In the genomic region with DNA sequence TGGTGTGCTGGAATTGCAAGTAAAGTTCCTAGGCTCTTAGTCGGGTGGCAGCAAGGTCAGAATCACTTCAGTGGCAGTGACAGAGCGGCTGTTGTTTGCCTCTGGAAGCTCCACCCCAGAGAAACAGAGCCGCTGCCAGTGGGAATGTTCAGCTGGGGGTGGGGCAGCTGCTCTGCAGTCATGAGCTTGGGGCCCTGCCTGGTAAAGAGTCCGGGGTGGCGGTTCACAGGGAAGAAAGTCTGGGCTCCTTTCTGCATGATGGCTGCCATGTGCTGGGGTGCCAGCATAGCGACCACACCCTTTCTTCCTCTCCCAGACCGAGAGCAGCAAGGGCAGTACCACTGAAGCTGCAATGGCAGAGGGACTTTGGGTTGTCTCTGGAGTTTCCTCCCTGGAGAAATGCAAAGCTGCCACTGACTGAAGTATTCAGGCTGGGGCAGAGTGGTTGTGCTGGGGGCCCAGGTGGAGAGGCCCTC, we compare ENCODE assay signal across 1 cellular context.
TF ChIP-seq lines count a peak whose summit lies in the region.

No MANE protein-coding gene starts in this region.

TF ChIP-seq in HepG2, 621 proteins besides CTCF, POLR2A, EP300 and RAD21 (continued from another document and continues in another):
- TF ChIP-seq, protein P1, sequence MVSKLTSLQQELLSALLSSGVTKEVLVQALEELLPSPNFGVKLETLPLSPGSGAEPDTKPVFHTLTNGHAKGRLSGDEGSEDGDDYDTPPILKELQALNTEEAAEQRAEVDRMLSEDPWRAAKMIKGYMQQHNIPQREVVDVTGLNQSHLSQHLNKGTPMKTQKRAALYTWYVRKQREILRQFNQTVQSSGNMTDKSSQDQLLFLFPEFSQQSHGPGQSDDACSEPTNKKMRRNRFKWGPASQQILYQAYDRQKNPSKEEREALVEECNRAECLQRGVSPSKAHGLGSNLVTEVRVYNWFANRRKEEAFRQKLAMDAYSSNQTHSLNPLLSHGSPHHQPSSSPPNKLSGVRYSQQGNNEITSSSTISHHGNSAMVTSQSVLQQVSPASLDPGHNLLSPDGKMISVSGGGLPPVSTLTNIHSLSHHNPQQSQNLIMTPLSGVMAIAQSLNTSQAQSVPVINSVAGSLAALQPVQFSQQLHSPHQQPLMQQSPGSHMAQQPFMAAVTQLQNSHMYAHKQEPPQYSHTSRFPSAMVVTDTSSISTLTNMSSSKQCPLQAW (CRISPR knock-in tag; IDR thresholded peaks at IDR 0.05): no peak
- TF ChIP-seq EZH2 (conservative IDR thresholded peaks at IDR 0.05; ENCODE audit: low read depth, low read length) (no peak), RAD51 (IDR thresholded peaks at IDR 0.05; ENCODE audit: borderline replicate concordance) (no peak), ZNF792 (CRISPR knock-in tag; IDR thresholded peaks at IDR 0.05) (peak; percentile 53; the same call in 1 of the 2 replicates), ZBTB38 (CRISPR knock-in tag; IDR thresholded peaks at IDR 0.05) (no peak), SMYD3 (CRISPR knock-in tag; IDR thresholded peaks at IDR 0.05) (no peak), SIN3A (IDR thresholded peaks at IDR 0.05; ENCODE audit: borderline replicate concordance, low read depth, low read length) (no peak), IRX3 (CRISPR knock-in tag; IDR thresholded peaks at IDR 0.05; ENCODE audit: borderline replicate concordance, low read depth) (no peak), IRF2 (CRISPR knock-in tag; IDR thresholded peaks at IDR 0.05) (0 out of 2 replicates have a peak, but pooled peaks have one; percentile 22), CENPX (CRISPR knock-in tag; IDR thresholded peaks at IDR 0.05) (no peak), SALL2 (CRISPR knock-in tag; IDR thresholded peaks at IDR 0.05) (no peak), YY1 (IDR thresholded peaks at IDR 0.05; ENCODE audit: insufficient read depth, insufficient replicate concordance, low read depth, low read length) (peak; percentile 25), KLF11 (CRISPR knock-in tag; IDR thresholded peaks at IDR 0.05) (no peak), ZNF101 (CRISPR knock-in tag; IDR thresholded peaks at IDR 0.05; ENCODE audit: borderline replicate concordance, low read depth) (no peak), ZNF441 (CRISPR knock-in tag; IDR thresholded peaks at IDR 0.05; ENCODE audit: borderline replicate concordance) (no peak), ZNF772 (CRISPR knock-in tag; IDR thresholded peaks at IDR 0.05) (no peak), ZFAT (CRISPR knock-in tag; conservative IDR thresholded peaks at IDR 0.05) (no peak), HDAC6 (IDR thresholded peaks at IDR 0.05; ENCODE audit: low read depth, low read length) (no peak), GFI1 (CRISPR knock-in tag; IDR thresholded peaks at IDR 0.05; ENCODE audit: borderline replicate concordance) (peak; percentile 53; the same call in 1 of the 2 replicates), JUND (CRISPR knock-in tag; IDR thresholded peaks at IDR 0.05) (no peak), ZNF672 (CRISPR knock-in tag; IDR thresholded peaks at IDR 0.05) (no peak), ZNF501 (CRISPR knock-in tag; IDR thresholded peaks at IDR 0.05) (0 out of 2 replicates have a peak, but pooled peaks have one; percentile 56), ZNF619 (CRISPR knock-in tag; IDR thresholded peaks at IDR 0.05) (0 out of 2 replicates have a peak, but pooled peaks have one; percentile 38), ZNF841 (CRISPR knock-in tag; IDR thresholded peaks at IDR 0.05; ENCODE audit: borderline replicate concordance) (no peak), ZNF143 (CRISPR knock-in tag; IDR thresholded peaks at IDR 0.05) (no peak), TEAD2 (CRISPR knock-in tag; IDR thresholded peaks at IDR 0.05) (no peak), FOSL1 (CRISPR knock-in tag; IDR thresholded peaks at IDR 0.05; ENCODE audit: borderline replicate concordance) (no peak), ZNF251 (CRISPR knock-in tag; IDR thresholded peaks at IDR 0.05) (no peak), FLYWCH1 (CRISPR knock-in tag; IDR thresholded peaks at IDR 0.05) (no peak), KMT2B (CRISPR knock-in tag; IDR thresholded peaks at IDR 0.05) (peak; percentile 61; the same call in 1 of the 2 replicates)
- TF ChIP-seq, protein P2, sequence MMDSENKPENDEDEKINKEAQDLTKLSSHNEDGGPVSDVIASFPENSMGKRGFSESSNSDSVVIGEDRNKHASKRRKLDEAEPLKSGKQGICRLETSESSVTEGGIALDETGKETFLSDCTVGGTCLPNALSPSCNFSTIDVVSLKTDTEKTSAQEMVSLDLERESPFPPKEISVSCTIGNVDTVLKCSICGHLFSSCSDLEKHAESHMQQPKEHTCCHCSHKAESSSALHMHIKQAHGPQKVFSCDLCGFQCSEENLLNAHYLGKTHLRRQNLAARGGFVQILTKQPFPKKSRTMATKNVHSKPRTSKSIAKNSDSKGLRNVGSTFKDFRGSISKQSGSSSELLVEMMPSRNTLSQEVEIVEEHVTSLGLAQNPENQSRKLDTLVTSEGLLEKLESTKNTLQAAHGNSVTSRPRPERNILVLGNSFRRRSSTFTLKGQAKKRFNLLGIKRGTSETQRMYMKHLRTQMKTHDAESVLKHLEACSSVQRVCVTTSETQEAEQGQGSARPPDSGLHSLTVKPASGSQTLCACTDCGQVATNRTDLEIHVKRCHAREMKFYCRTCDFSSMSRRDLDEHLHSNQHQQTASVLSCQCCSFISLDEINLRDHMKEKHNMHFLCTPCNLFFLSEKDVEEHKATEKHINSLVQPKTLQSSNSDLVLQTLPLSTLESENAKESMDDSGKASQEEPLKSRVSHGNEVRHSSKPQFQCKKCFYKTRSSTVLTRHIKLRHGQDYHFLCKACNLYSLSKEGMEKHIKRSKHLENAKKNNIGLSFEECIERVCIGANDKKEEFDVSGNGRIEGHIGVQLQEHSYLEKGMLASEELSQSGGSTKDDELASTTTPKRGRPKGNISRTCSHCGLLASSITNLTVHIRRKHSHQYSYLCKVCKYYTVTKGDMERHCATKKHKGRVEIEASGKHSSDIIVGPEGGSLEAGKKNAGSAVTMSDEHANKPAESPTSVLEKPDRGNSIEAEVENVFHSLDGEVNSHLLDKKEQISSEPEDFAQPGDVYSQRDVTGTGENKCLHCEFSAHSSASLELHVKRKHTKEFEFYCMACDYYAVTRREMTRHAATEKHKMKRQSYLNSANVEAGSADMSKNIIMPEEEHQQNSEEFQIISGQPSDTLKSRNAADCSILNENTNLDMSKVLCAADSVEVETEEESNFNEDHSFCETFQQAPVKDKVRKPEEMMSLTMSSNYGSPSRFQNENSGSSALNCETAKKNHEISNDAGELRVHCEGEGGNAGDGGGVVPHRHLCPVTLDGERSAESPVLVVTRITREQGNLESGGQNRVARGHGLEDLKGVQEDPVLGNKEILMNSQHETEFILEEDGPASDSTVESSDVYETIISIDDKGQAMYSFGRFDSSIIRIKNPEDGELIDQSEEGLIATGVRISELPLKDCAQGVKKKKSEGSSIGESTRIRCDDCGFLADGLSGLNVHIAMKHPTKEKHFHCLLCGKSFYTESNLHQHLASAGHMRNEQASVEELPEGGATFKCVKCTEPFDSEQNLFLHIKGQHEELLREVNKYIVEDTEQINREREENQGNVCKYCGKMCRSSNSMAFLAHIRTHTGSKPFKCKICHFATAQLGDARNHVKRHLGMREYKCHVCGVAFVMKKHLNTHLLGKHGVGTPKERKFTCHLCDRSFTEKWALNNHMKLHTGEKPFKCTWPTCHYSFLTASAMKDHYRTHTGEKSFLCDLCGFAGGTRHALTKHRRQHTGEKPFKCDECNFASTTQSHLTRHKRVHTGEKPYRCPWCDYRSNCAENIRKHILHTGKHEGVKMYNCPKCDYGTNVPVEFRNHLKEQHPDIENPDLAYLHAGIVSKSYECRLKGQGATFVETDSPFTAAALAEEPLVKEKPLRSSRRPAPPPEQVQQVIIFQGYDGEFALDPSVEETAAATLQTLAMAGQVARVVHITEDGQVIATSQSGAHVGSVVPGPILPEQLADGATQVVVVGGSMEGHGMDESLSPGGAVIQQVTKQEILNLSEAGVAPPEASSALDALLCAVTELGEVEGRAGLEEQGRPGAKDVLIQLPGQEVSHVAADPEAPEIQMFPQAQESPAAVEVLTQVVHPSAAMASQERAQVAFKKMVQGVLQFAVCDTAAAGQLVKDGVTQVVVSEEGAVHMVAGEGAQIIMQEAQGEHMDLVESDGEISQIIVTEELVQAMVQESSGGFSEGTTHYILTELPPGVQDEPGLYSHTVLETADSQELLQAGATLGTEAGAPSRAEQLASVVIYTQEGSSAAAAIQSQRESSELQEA (CRISPR knock-in tag; IDR thresholded peaks at IDR 0.05; ENCODE audit: not compliant biosample characterization): no peak
- TF ChIP-seq, protein P3, sequence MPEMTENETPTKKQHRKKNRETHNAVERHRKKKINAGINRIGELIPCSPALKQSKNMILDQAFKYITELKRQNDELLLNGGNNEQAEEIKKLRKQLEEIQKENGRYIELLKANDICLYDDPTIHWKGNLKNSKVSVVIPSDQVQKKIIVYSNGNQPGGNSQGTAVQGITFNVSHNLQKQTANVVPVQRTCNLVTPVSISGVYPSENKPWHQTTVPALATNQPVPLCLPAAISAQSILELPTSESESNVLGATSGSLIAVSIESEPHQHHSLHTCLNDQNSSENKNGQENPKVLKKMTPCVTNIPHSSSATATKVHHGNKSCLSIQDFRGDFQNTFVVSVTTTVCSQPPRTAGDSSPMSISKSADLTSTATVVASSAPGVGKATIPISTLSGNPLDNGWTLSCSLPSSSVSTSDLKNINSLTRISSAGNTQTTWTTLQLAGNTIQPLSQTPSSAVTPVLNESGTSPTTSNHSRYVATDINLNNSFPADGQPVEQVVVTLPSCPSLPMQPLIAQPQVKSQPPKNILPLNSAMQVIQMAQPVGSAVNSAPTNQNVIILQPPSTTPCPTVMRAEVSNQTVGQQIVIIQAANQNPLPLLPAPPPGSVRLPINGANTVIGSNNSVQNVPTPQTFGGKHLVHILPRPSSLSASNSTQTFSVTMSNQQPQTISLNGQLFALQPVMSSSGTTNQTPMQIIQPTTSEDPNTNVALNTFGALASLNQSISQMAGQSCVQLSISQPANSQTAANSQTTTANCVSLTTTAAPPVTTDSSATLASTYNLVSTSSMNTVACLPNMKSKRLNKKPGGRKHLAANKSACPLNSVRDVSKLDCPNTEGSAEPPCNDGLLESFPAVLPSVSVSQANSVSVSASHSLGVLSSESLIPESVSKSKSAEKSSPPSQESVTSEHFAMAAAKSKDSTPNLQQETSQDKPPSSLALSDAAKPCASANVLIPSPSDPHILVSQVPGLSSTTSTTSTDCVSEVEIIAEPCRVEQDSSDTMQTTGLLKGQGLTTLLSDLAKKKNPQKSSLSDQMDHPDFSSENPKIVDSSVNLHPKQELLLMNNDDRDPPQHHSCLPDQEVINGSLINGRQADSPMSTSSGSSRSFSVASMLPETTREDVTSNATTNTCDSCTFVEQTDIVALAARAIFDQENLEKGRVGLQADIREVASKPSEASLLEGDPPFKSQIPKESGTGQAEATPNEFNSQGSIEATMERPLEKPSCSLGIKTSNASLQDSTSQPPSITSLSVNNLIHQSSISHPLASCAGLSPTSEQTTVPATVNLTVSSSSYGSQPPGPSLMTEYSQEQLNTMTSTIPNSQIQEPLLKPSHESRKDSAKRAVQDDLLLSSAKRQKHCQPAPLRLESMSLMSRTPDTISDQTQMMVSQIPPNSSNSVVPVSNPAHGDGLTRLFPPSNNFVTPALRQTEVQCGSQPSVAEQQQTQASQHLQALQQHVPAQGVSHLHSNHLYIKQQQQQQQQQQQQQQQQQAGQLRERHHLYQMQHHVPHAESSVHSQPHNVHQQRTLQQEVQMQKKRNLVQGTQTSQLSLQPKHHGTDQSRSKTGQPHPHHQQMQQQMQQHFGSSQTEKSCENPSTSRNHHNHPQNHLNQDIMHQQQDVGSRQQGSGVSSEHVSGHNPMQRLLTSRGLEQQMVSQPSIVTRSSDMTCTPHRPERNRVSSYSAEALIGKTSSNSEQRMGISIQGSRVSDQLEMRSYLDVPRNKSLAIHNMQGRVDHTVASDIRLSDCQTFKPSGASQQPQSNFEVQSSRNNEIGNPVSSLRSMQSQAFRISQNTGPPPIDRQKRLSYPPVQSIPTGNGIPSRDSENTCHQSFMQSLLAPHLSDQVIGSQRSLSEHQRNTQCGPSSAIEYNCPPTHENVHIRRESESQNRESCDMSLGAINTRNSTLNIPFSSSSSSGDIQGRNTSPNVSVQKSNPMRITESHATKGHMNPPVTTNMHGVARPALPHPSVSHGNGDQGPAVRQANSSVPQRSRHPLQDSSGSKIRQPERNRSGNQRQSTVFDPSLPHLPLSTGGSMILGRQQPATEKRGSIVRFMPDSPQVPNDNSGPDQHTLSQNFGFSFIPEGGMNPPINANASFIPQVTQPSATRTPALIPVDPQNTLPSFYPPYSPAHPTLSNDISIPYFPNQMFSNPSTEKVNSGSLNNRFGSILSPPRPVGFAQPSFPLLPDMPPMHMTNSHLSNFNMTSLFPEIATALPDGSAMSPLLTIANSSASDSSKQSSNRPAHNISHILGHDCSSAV (CRISPR knock-in tag; IDR thresholded peaks at IDR 0.05; ENCODE audit: borderline replicate concordance): no peak
- TF ChIP-seq, protein P4, sequence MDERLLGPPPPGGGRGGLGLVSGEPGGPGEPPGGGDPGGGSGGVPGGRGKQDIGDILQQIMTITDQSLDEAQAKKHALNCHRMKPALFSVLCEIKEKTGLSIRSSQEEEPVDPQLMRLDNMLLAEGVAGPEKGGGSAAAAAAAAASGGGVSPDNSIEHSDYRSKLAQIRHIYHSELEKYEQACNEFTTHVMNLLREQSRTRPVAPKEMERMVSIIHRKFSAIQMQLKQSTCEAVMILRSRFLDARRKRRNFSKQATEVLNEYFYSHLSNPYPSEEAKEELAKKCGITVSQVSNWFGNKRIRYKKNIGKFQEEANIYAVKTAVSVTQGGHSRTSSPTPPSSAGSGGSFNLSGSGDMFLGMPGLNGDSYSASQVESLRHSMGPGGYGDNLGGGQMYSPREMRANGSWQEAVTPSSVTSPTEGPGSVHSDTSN (CRISPR knock-in tag; IDR thresholded peaks at IDR 0.05): no peak
- TF ChIP-seq, protein P5, sequence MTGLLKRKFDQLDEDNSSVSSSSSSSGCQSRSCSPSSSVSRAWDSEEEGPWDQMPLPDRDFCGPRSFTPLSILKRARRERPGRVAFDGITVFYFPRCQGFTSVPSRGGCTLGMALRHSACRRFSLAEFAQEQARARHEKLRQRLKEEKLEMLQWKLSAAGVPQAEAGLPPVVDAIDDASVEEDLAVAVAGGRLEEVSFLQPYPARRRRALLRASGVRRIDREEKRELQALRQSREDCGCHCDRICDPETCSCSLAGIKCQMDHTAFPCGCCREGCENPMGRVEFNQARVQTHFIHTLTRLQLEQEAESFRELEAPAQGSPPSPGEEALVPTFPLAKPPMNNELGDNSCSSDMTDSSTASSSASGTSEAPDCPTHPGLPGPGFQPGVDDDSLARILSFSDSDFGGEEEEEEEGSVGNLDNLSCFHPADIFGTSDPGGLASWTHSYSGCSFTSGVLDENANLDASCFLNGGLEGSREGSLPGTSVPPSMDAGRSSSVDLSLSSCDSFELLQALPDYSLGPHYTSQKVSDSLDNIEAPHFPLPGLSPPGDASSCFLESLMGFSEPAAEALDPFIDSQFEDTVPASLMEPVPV (CRISPR knock-in tag; IDR thresholded peaks at IDR 0.05): no peak
- TF ChIP-seq, protein P6, sequence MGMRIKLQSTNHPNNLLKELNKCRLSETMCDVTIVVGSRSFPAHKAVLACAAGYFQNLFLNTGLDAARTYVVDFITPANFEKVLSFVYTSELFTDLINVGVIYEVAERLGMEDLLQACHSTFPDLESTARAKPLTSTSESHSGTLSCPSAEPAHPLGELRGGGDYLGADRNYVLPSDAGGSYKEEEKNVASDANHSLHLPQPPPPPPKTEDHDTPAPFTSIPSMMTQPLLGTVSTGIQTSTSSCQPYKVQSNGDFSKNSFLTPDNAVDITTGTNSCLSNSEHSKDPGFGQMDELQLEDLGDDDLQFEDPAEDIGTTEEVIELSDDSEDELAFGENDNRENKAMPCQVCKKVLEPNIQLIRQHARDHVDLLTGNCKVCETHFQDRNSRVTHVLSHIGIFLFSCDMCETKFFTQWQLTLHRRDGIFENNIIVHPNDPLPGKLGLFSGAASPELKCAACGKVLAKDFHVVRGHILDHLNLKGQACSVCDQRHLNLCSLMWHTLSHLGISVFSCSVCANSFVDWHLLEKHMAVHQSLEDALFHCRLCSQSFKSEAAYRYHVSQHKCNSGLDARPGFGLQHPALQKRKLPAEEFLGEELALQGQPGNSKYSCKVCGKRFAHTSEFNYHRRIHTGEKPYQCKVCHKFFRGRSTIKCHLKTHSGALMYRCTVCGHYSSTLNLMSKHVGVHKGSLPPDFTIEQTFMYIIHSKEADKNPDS (CRISPR knock-in tag; IDR thresholded peaks at IDR 0.05): no peak
